8 cellular contexts compared by ENCODE assay signal in genomic region chr12:6866920-6867406, GRCh38. TPM values are rescaled to one million over a fixed set of nuclear protein-coding genes. Genes with fewer than 3 reads are reported as not detected.
DNase-seq lines count a peak whose midpoint lies in the region; ATAC-seq and TF ChIP-seq lines count a peak whose summit lies in the region.

No MANE protein-coding gene starts in this region.

- TF ChIP-seq CTCF in mammary epithelial cell (conservative IDR thresholded peaks at IDR 0.05 in 1 of 2, IDR thresholded peaks at IDR 0.05 in 1 of 2; ENCODE audit: extremely low read depth in 1 of 2, insufficient read depth in 1 of 2, low read depth in 1 of 2, low read length in 2 of 2) (no peak), lower leg skin (IDR thresholded peaks at IDR 0.05) (no peak), thyroid gland (IDR thresholded peaks at IDR 0.05) (peak in 1 of 6 experiments; percentile 15)

- H3K4me3 ChIP-seq in Jurkat, Clone E6-1 (ENCODE audit: low read length) = peak overlapping the region; percentile 95
- H3K4me3 ChIP-seq in mammary epithelial cell (replicated peaks in 1 of 3; ENCODE audit: insufficient read depth in 1 of 3, low read depth in 2 of 3, low read length in 3 of 3) (peak overlapping the region; percentile 35 to 60 (median 45)), lower leg skin (ENCODE audit: low read depth, poor library complexity, severe bottlenecking) (no peak overlapping the region), thyroid gland (replicated peaks in 1 of 3) (peak overlapping the region in 2 of 3 donors; percentile 46 to 100)

- TF ChIP-seq POLR2A in lower leg skin (IDR thresholded peaks at IDR 0.05) = no peak
- TF ChIP-seq POLR2A in thyroid gland (IDR thresholded peaks at IDR 0.05) = no peak

- ATAC-seq in GM19324 (IDR thresholded peaks at IDR 0.05; ENCODE audit: low FRiP score, unreplicated experiment) = peak; percentile 17

- BruUV-seq in mammary epithelial cell (replicated peaks; lab: Mats Ljungman, UMichigan) = no TSS peak

- H3K27ac ChIP-seq in mammary epithelial cell (ENCODE audit: insufficient read depth, low read depth, low read length) = no peak overlapping the region
- H3K27ac ChIP-seq in thyroid gland = peak overlapping the region; percentile 84 to 98 (median 92)

- no peaks in the 10 kb centered on the region for H3K27me3 ChIP-seq in mammary epithelial cell (ENCODE audit: insufficient read depth, low read length)
- H3K27me3 ChIP-seq in thyroid gland = no peaks in the 10 kb centered on the region

- intact Hi-C loops in mammary epithelial cell (cut with micrococcal nuclease) = loop anchor here (1.0 to 5.0 kb wide), 2 partner anchors 15 to 130 kb away; partner anchors contain the start of gene USP5
- intact Hi-C loops in lower leg skin (cut with DNase I; ENCODE audit: low total_unique reads) = no loop called here
- intact Hi-C loops in thyroid gland (cut with DNase I) = no loop called here

- H3K79me2 ChIP-seq in mammary epithelial cell (ENCODE audit: insufficient read depth, low read length) = peaks cover 45% of the 10 kb centered on the region

- peak overlapping the region; percentile 79 for H2AFZ ChIP-seq in mammary epithelial cell (ENCODE audit: low read depth, low read length)

- H4K20me1 ChIP-seq in mammary epithelial cell (ENCODE audit: insufficient read depth, low read length) = no peaks in the 10 kb centered on the region

- dilution Hi-C loops in mammary epithelial cell (cut with HindIII; ENCODE audit: low sequenced_read_pairs) = no loop called here

- no peaks in the 10 kb centered on the region for H3K9me3 ChIP-seq in mammary epithelial cell (replicated peaks; ENCODE audit: insufficient read depth, low read length)
- no peaks in the 10 kb centered on the region for H3K9me3 ChIP-seq in thyroid gland

- H3K36me3 ChIP-seq in mammary epithelial cell (ENCODE audit: insufficient read depth, low read length) = peaks cover 10% of the 10 kb centered on the region
- peaks cover 39 to 41% of the 10 kb centered on the region in 2 donors for H3K36me3 ChIP-seq in thyroid gland

- DNase-seq in AG20443 (ENCODE audit: low spot score) = peak; percentile 38
- no peak for DNase-seq in Jurkat, Clone E6-1 (ENCODE audit: low read depth, low spot score)
- no peak for DNase-seq in mammary epithelial cell
- DNase-seq in lower leg skin (ENCODE audit: low spot score in 2 of 2) = peak; percentile 77 to 90
- no peak for DNase-seq in thyroid gland
- no peak for DNase-seq in GF-D8 (lab: John Stamatoyannopoulos, UW)
- no peak for DNase-seq in HCEC 1CT

- CTCF ChIA-PET in mammary epithelial cell (lab: Charles Lee; ENCODE audit: low non-redundant PET) = interaction anchor here (0.7 kb wide), 1 partner anchor 60 kb away, joined by 21 read pairs; no protein-coding TSS in a partner anchor

- in situ Hi-C loops in mammary epithelial cell (cut with MboI; ENCODE audit: low sequenced_read_pairs in 2 of 2) = loop anchor here in 1 of 2 donors (5.0 kb wide), 1 partner anchor 95 kb away; no protein-coding TSS in a partner anchor

- H3K4me1 ChIP-seq in mammary epithelial cell (ENCODE audit: insufficient read depth, low read length) (peaks cover 36% of the 10 kb centered on the region), thyroid gland (peaks cover 24 to 34% of the 10 kb centered on the region in 2 donors)

- WGBS in mammary epithelial cell (ENCODE audit: low coverage, missing lambda C conversion rate) = 7% methylated on average over 21 of the region's 32 CpGs
- WGBS in lower leg skin, 2 donors = 1 to 3% methylated on average over 15 to 31 of the region's 32 CpGs
- 0 to 3% methylated on average over 10 to 14 of the region's 32 CpGs for WGBS in thyroid gland, 2 donors

- peak overlapping the region; percentile 97 for H3K4me2 ChIP-seq in mammary epithelial cell (ENCODE audit: insufficient read depth, low read depth, low read length)

- H3K9ac ChIP-seq in mammary epithelial cell (ENCODE audit: insufficient read depth, low read length) = no peak overlapping the region

RNA-seq across cellular contexts. Expression of gene TPI1, which starts 0.4 kb away (rescaled TPM):
- 825 TPM for polyA plus RNA-seq in Jurkat, Clone E6-1 (2012; ENCODE audit: insufficient read depth, insufficient read length)
- total RNA-seq in mammary epithelial cell (100 to 1,000 TPM; 407 to 974 TPM), lower leg skin (100 to 1,000 TPM; 265 to 558 (median 432) TPM), thyroid gland (100 to 1,000 TPM; 363 to 700 (median 468) TPM)
- 2,366 TPM for polyA plus RNA-seq in mammary epithelial cell
- polyA minus RNA-seq in mammary epithelial cell = 2,241 TPM

RNA-seq across cellular contexts. Expression of gene SPSB2, which starts 6.1 kb away (rescaled TPM):
- 12.0 TPM for polyA plus RNA-seq in Jurkat, Clone E6-1 (2012; ENCODE audit: insufficient read depth, insufficient read length)
- total RNA-seq in mammary epithelial cell (1 to 10 TPM; 7.8 to 9.8 TPM), lower leg skin (10 to 100 TPM in 3 of 4 donors, 1 to 10 TPM in 1; 6.8 to 14.7 (median 11.5) TPM), thyroid gland (10 to 100 TPM; 16.3 to 35.0 (median 25.6) TPM)
- polyA plus RNA-seq in mammary epithelial cell = 2.9 TPM
- polyA minus RNA-seq in mammary epithelial cell = 2.5 TPM

RNA-seq across cellular contexts. Expression of gene USP5, which starts 15.0 kb away (rescaled TPM):
- polyA plus RNA-seq in Jurkat, Clone E6-1 (2012; ENCODE audit: insufficient read depth, insufficient read length) = 50.6 TPM
- total RNA-seq in mammary epithelial cell (100 to 1,000 TPM in 1 of 2 donors, 10 to 100 TPM in 1; 79.4 to 128 TPM), lower leg skin (10 to 100 TPM; 61.9 to 79.3 (median 72.5) TPM), thyroid gland (10 to 100 TPM; 34.7 to 68.6 (median 58.9) TPM)
- 72.1 TPM for polyA plus RNA-seq in mammary epithelial cell
- polyA minus RNA-seq in mammary epithelial cell = 134 TPM

RNA-seq across cellular contexts. Expression of gene CDCA3, which starts 15.9 kb away (rescaled TPM):
- polyA plus RNA-seq in Jurkat, Clone E6-1 (2012; ENCODE audit: insufficient read depth, insufficient read length) = 103 TPM
- total RNA-seq in mammary epithelial cell (10 to 100 TPM in 1 of 2 donors, 1 to 10 TPM in 1; 1.8 to 33.2 TPM), lower leg skin (1 to 10 TPM; 2.0 to 7.1 (median 2.9) TPM), thyroid gland (1 to 10 TPM in 2 of 4 donors, under 1 TPM in 2; 0.73 to 1.3 (median 0.90) TPM)
- 60.2 TPM for polyA plus RNA-seq in mammary epithelial cell
- 26.3 TPM for polyA minus RNA-seq in mammary epithelial cell

RNA-seq across cellular contexts. Expression of gene GNB3, which starts 26.2 kb away (rescaled TPM):
- 6.6 TPM for polyA plus RNA-seq in Jurkat, Clone E6-1 (2012; ENCODE audit: insufficient read depth, insufficient read length)
- total RNA-seq in mammary epithelial cell = under 1 TPM in 1 of 2 donors, not detected in 1; 0.40 TPM
- 0.10 TPM for polyA plus RNA-seq in mammary epithelial cell
- not detected for polyA minus RNA-seq in mammary epithelial cell
- 1 to 10 TPM in 1 of 4 donors, under 1 TPM in 2, not detected in 1; 0.17 to 1.2 (median 0.52) TPM for total RNA-seq in lower leg skin
- 1 to 10 TPM in 3 of 4 donors, under 1 TPM in 1; 0.39 to 3.0 (median 2.1) TPM for total RNA-seq in thyroid gland

Comparison
In these comparisons a context has a peak if more than half of its experiments do, and no peak if none do; other contexts are left out.
1. DNase-seq: peak in AG20443 (single experiment) and lower leg skin (2 of 2); none in Jurkat, Clone E6-1 (single experiment), mammary epithelial cell (single experiment), thyroid gland (0 of 2), GF-D8 (single experiment) and HCEC 1CT (single experiment).